Comparison of ENCODE assay signal across 6 cellular contexts in genomic region chr6:85705220-85705619, GRCh38.
"Had no signal": no experiment of that assay in that cellular context is flagged by ENCODE, and none has a peak within 500 bp of the region (broad histone marks: within the 10 kb centered on the region; RNA-seq: fewer than 3 reads in every experiment).

No MANE protein-coding gene starts in this region.

- H2AFZ ChIP-seq: GM23338 had no signal

- ATAC-seq: GM23338 had no signal

- FAIRE-seq: H1, H54, HTR-8/SVneo had no signal

- H3K4me2 ChIP-seq: GM23338 had no signal

- DNase-seq: H9, HCEC 1CT had no signal

- H3K4me3 ChIP-seq: GM23338 had no signal
